18 cellular contexts compared by ENCODE assay signal in genomic region chr1:237695878-237696277, GRCh38.
DNase-seq lines count a peak whose midpoint lies in the region; ATAC-seq and TF ChIP-seq lines count a peak whose summit lies in the region.
"Had no signal": no experiment of that assay in that cellular context is flagged by ENCODE, and none has a peak within 500 bp of the region (broad histone marks: within the 10 kb centered on the region; RNA-seq: fewer than 3 reads in every experiment).

No MANE protein-coding gene starts in this region.

- TF ChIP-seq POLR2A in heart left ventricle (IDR thresholded peaks at IDR 0.05) (no peak), ovary (IDR thresholded peaks at IDR 0.05) (no peak)

- peak overlapping the region in 1 of 2 donors; percentile 83 for H3K27ac ChIP-seq in right atrium auricular region
- H3K27ac ChIP-seq in heart left ventricle: peak overlapping the region; percentile 56 to 95 (median 82)
- peak overlapping the region; percentile 29 for H3K27ac ChIP-seq in skeletal muscle tissue (ENCODE audit: low read depth, low read length)
- no peak overlapping the region for H3K27ac ChIP-seq in ovary
- H3K27ac ChIP-seq: 22Rv1, A549, C4-2B, HL-60 had no signal

- no peak overlapping the region for H3K9ac ChIP-seq in skeletal muscle tissue (ENCODE audit: low read depth in 1 of 3, low read length in 3 of 3)

- H3K27me3 ChIP-seq in right atrium auricular region (no peaks in the 10 kb centered on the region), heart left ventricle (no peaks in the 10 kb centered on the region), skeletal muscle tissue (ENCODE audit: control insufficient read depth in 3 of 3, insufficient read depth in 3 of 3, low read length in 3 of 3) (no peaks in the 10 kb centered on the region), ovary (no peaks in the 10 kb centered on the region)

- intact Hi-C loops in Right ventricle myocardium inferior (cut with DNase I) (no loop called here), heart left ventricle (cut with DNase I) (no loop called here), left ventricle myocardium superior (cut with micrococcal nuclease) (no loop called here), ovary (cut with DNase I) (no loop called here)

- ATAC-seq in Right ventricle myocardium inferior (peak; percentile 81), heart left ventricle (peak; percentile 86 to 91 (median 90)), left ventricle myocardium superior (peak; percentile 84), HG02938 (IDR thresholded peaks at IDR 0.05; ENCODE audit: unreplicated experiment) (no peak)
- ATAC-seq: A549, GM12878 had no signal

- H3K36me3 ChIP-seq in right atrium auricular region (peaks cover 10% of the 10 kb centered on the region), heart left ventricle (peaks cover 0 to 34% (median 0%) of the 10 kb centered on the region in 9 donors), skeletal muscle tissue (ENCODE audit: control insufficient read depth in 3 of 3, insufficient read depth in 3 of 3, low read length in 3 of 3) (no peaks in the 10 kb centered on the region), ovary (no peaks in the 10 kb centered on the region)

- no peak for DNase-seq in Right ventricle myocardium inferior (ENCODE audit: missing footprints)
- DNase-seq in right atrium auricular region (ENCODE audit: low spot score): no peak
- peak in 2 of 5 donors; percentile 33 to 35 for DNase-seq in heart left ventricle
- no peak for DNase-seq in left ventricle myocardium superior
- no peak for DNase-seq in GDM1 (lab: John Stamatoyannopoulos, UW)
- no peak for DNase-seq in ovary
- DNase-seq: AML-193; CD4-positive, alpha-beta memory T cell; DMS153; DMS79 treated with DMSO at 0.1 percent for 48 hours; H9 had no signal

- no peak for TF ChIP-seq CTCF in right atrium auricular region (IDR thresholded peaks at IDR 0.05)
- TF ChIP-seq CTCF in heart left ventricle (IDR thresholded peaks at IDR 0.05): no peak
- no peak for TF ChIP-seq CTCF in ovary (IDR thresholded peaks at IDR 0.05)

- H3K4me1 ChIP-seq in right atrium auricular region (peaks cover 0 to 17% of the 10 kb centered on the region in 2 donors), heart left ventricle (peaks cover 0 to 81% (median 8%) of the 10 kb centered on the region in 12 donors), skeletal muscle tissue (ENCODE audit: control insufficient read depth in 3 of 3, insufficient read depth in 3 of 3, low read length in 3 of 3) (no peaks in the 10 kb centered on the region), ovary (ENCODE audit: insufficient read depth) (no peaks in the 10 kb centered on the region)
- H3K4me1 ChIP-seq: A549 had no signal

- no peaks in the 10 kb centered on the region for H3K9me3 ChIP-seq in right atrium auricular region
- H3K9me3 ChIP-seq in heart left ventricle: no peaks in the 10 kb centered on the region
- no peaks in the 10 kb centered on the region for H3K9me3 ChIP-seq in skeletal muscle tissue (ENCODE audit: control insufficient read depth in 3 of 3, low read length in 3 of 3)
- H3K9me3 ChIP-seq in ovary: no peaks in the 10 kb centered on the region
- H3K9me3 ChIP-seq: A549 had no signal

- H3K4me3 ChIP-seq in right atrium auricular region (no peak overlapping the region), heart left ventricle (no peak overlapping the region), skeletal muscle tissue (ENCODE audit: low read length in 3 of 3) (no peak overlapping the region), ovary (no peak overlapping the region)
- H3K4me3 ChIP-seq: A549, GM12878 had no signal

- TF ChIP-seq EP300 in ovary (IDR thresholded peaks at IDR 0.05): no peak

Comparison
In these comparisons a context has a peak if more than half of its experiments do, and no peak if none do; other contexts are left out.
1. H3K27ac ChIP-seq: peak in heart left ventricle (12 of 12) and skeletal muscle tissue (single experiment); none in ovary (0 of 2).